11 cellular contexts compared by ENCODE assay signal in the genomic region with DNA sequence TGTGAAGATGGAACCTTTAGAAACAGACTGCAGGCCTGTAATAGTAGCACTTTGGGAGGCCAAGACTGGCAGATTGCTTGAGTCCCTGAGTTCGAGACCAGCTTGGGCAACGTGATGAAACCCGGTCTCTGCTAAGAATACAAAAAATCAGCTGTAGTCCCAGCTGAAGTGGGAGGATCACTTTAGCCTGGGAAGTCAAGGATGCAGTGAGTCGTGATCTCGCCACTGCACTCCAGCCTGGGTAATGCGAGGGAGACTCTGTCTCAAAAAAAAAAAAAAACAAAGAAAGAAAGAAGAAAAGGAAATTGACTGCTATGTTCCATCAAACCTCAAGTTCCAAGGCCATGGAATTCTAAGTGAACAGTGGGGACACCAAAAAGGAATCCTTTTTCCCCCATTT. TPM values are rescaled to one million over a fixed set of nuclear protein-coding genes. Genes with fewer than 3 reads are reported as not detected.
A peak's percentile ranks its signal among the peaks of the same experiment; 100 is the strongest.
DNase-seq lines count a peak whose midpoint lies in the region; ATAC-seq and TF ChIP-seq lines count a peak whose summit lies in the region.
"Had no signal": no experiment of that assay in that cellular context is flagged by ENCODE, and none has a peak within 500 bp of the region (broad histone marks: within the 10 kb centered on the region; RNA-seq: fewer than 3 reads in every experiment).

No MANE protein-coding gene starts in this region.

- POLR2A ChIA-PET in naive thymus-derived CD8-positive, alpha-beta T cell (lab: Charles Lee) = no interaction called here
- POLR2A ChIA-PET in activated CD4-positive, alpha-beta memory T cell treated with anti-CD3 and anti-CD28 coated beads, Interleukin-2, amount 10 ng/mL, durations not matched to agents 7 days and 5 days (lab: Charles Lee) = interaction anchor here (3.6 kb wide), 1 partner anchor 40 kb away, joined by 31 read pairs; a partner anchor contains a TSS

- H3K9ac ChIP-seq in HUES6 (ENCODE audit: low read length) = peak overlapping the region; percentile 83

- no peak for TF ChIP-seq CTCF in endothelial cell (IDR thresholded peaks at IDR 0.05; ENCODE audit: unreplicated experiment)

- peaks cover 44% of the 10 kb centered on the region for H3K36me3 Mint-ChIP-seq in endothelial cell (ENCODE audit: low read depth, unreplicated experiment)
- H3K36me3 Mint-ChIP-seq in naive thymus-derived CD8-positive, alpha-beta T cell = peaks cover 0 to 14% (median 3%) of the 10 kb centered on the region in 3 donors
- H3K36me3 Mint-ChIP-seq in activated CD4-positive, alpha-beta memory T cell treated with anti-CD3 and anti-CD28 coated beads, Interleukin-2, amount 10 ng/mL, durations not matched to agents 7 days and 5 days (ENCODE audit: low read depth) = peaks cover 23% of the 10 kb centered on the region

- no peaks in the 10 kb centered on the region for H3K9me3 Mint-ChIP-seq in endothelial cell (ENCODE audit: unreplicated experiment)
- no peaks in the 10 kb centered on the region for H3K9me3 Mint-ChIP-seq in naive thymus-derived CD8-positive, alpha-beta T cell
- no peaks in the 10 kb centered on the region for H3K9me3 Mint-ChIP-seq in activated CD4-positive, alpha-beta memory T cell treated with anti-CD3 and anti-CD28 coated beads, Interleukin-2, amount 10 ng/mL, durations not matched to agents 7 days and 5 days

- H2AFZ ChIP-seq in ACC112 (ENCODE audit: low read length, unreplicated experiment) = no peak overlapping the region

- H3K79me2 ChIP-seq in ACC112 (ENCODE audit: control insufficient read depth, insufficient read depth, low read length, unreplicated experiment) = peaks cover 22% of the 10 kb centered on the region

- peaks cover 9% of the 10 kb centered on the region for H3K27me3 Mint-ChIP-seq in endothelial cell (ENCODE audit: unreplicated experiment)
- H3K27me3 Mint-ChIP-seq in naive thymus-derived CD8-positive, alpha-beta T cell = no peaks in the 10 kb centered on the region
- no peaks in the 10 kb centered on the region for H3K27me3 Mint-ChIP-seq in activated CD4-positive, alpha-beta memory T cell treated with anti-CD3 and anti-CD28 coated beads, Interleukin-2, amount 10 ng/mL, durations not matched to agents 7 days and 5 days

- H3K27ac ChIP-seq in ACC112 (ENCODE audit: low read depth, low read length) (peak overlapping the region; percentile 91), HUES6 (ENCODE audit: low read depth, low read length) (peak overlapping the region; percentile 99; the same call in 1 of the 2 replicates)

- no peak for ATAC-seq in naive thymus-derived CD8-positive, alpha-beta T cell
- no peak for ATAC-seq in HG03354 (IDR thresholded peaks at IDR 0.05; ENCODE audit: poor library complexity, severe bottlenecking, unreplicated experiment)

- H3K36me3 ChIP-seq in ACC112 (ENCODE audit: insufficient read depth, low read length) = peaks cover 22% of the 10 kb centered on the region
- H3K36me3 ChIP-seq in HUES6 (ENCODE audit: control insufficient read depth, insufficient read depth, low read length) = peaks cover 33% of the 10 kb centered on the region

- H3K4me1 ChIP-seq in ACC112 (ENCODE audit: control insufficient read depth, insufficient read depth, low read length, unreplicated experiment) = peaks cover 42% of the 10 kb centered on the region
- H3K4me1 ChIP-seq in HUES6 (ENCODE audit: control insufficient read depth, insufficient read depth, low read length) = peaks cover 69% of the 10 kb centered on the region

- no peaks in the 10 kb centered on the region for H3K9me3 ChIP-seq in HUES6 (ENCODE audit: control insufficient read depth, insufficient read depth, low read depth, low read length)

- DNase-seq in endothelial cell (ENCODE audit: low spot score) (no peak), COLO668 (lab: John Stamatoyannopoulos, UW; ENCODE audit: unreplicated experiment) (no peak)
- no peak for DNase-seq in naive thymus-derived CD8-positive, alpha-beta T cell
- no peak for DNase-seq in activated CD4-positive, alpha-beta memory T cell treated with anti-CD3 and anti-CD28 coated beads, Interleukin-2, amount 10 ng/mL, durations not matched to agents 7 days and 5 days
- DNase-seq in activated effector memory CD4-positive, alpha-beta T cell treated with Interleukin-2 at 50 U/mL for 16 hours = no peak
- DNase-seq: activated gamma-delta T cell treated with Interleukin-2 at 50 U/mL for 16 hours; hippocampal formation; stimulated activated CD4-positive, alpha-beta T cell treated with anti-CD3 and anti-CD28 coated beads, Interleukin-2, amount 100 ng/mL, for 24 hours had no signal

- H3K4me3 ChIP-seq in ACC112 (ENCODE audit: low read depth, low read length) = peak overlapping the region; percentile 92
- H3K4me3 ChIP-seq in HUES6 (ENCODE audit: low read depth, low read length) = peak overlapping the region; percentile 82; the same call in 1 of the 2 replicates

- H3K27me3 ChIP-seq in ACC112 (ENCODE audit: insufficient read depth, low read length) (no peaks in the 10 kb centered on the region), HUES6 (ENCODE audit: control insufficient read depth, insufficient read depth, low read length) (no peaks in the 10 kb centered on the region)

- peak overlapping the region; percentile 97 for H3K27ac Mint-ChIP-seq in endothelial cell (ENCODE audit: unreplicated experiment)
- H3K27ac Mint-ChIP-seq in naive thymus-derived CD8-positive, alpha-beta T cell = peak overlapping the region in 6 of 10 donors; percentile 5 to 63 (median 46)
- H3K27ac Mint-ChIP-seq in activated CD4-positive, alpha-beta memory T cell treated with anti-CD3 and anti-CD28 coated beads, Interleukin-2, amount 10 ng/mL, durations not matched to agents 7 days and 5 days = no peak overlapping the region

- H3K4me1 Mint-ChIP-seq in endothelial cell (ENCODE audit: unreplicated experiment) = peaks cover 62% of the 10 kb centered on the region
- H3K4me1 Mint-ChIP-seq in naive thymus-derived CD8-positive, alpha-beta T cell = peaks cover 10 to 26% (median 19%) of the 10 kb centered on the region in 4 donors
- peaks cover 38% of the 10 kb centered on the region for H3K4me1 Mint-ChIP-seq in activated CD4-positive, alpha-beta memory T cell treated with anti-CD3 and anti-CD28 coated beads, Interleukin-2, amount 10 ng/mL, durations not matched to agents 7 days and 5 days

- H3K4me3 Mint-ChIP-seq in endothelial cell (ENCODE audit: unreplicated experiment) = peak overlapping the region; percentile 99
- H3K4me3 Mint-ChIP-seq in naive thymus-derived CD8-positive, alpha-beta T cell = peak overlapping the region in 9 of 10 donors; percentile 32 to 78 (median 47)
- no peak overlapping the region for H3K4me3 Mint-ChIP-seq in activated CD4-positive, alpha-beta memory T cell treated with anti-CD3 and anti-CD28 coated beads, Interleukin-2, amount 10 ng/mL, durations not matched to agents 7 days and 5 days

- CTCF ChIA-PET in activated CD4-positive, alpha-beta memory T cell treated with anti-CD3 and anti-CD28 coated beads, Interleukin-2, amount 10 ng/mL, durations not matched to agents 7 days and 5 days (lab: Charles Lee) = interaction anchor here (1.0 to 1.3 kb wide), 3 partner anchors 9 to 172 kb away, joined by 3 to 4 read pairs (median 4); no protein-coding TSS in a partner anchor

RNA-seq across cellular contexts. Expression of a gene that starts 2.2 kb away (rescaled TPM):
- 165 TPM for total RNA-seq in endothelial cell (ENCODE audit: unreplicated experiment)
- total RNA-seq in naive thymus-derived CD8-positive, alpha-beta T cell = 10 to 100 TPM; 14.4 to 17.4 TPM
- polyA plus RNA-seq in naive thymus-derived CD8-positive, alpha-beta T cell = 1 to 10 TPM; 5.0 to 5.7 (median 5.6) TPM
- total RNA-seq in activated CD4-positive, alpha-beta memory T cell treated with anti-CD3 and anti-CD28 coated beads, Interleukin-2, amount 10 ng/mL, durations not matched to agents 7 days and 5 days = 10 to 100 TPM; 12.9 to 13.7 TPM

RNA-seq across cellular contexts. Expression of a gene that starts 40.8 kb away (rescaled TPM):
- 18.1 TPM for total RNA-seq in endothelial cell (ENCODE audit: unreplicated experiment)
- total RNA-seq in naive thymus-derived CD8-positive, alpha-beta T cell = 10 to 100 TPM; 38.5 to 43.7 TPM
- 10 to 100 TPM; 28.0 to 34.7 (median 34.6) TPM for polyA plus RNA-seq in naive thymus-derived CD8-positive, alpha-beta T cell
- 10 to 100 TPM; 57.4 to 58.0 TPM for total RNA-seq in activated CD4-positive, alpha-beta memory T cell treated with anti-CD3 and anti-CD28 coated beads, Interleukin-2, amount 10 ng/mL, durations not matched to agents 7 days and 5 days
